Comparison of ENCODE assay signal across 14 cellular contexts in the genomic region with DNA sequence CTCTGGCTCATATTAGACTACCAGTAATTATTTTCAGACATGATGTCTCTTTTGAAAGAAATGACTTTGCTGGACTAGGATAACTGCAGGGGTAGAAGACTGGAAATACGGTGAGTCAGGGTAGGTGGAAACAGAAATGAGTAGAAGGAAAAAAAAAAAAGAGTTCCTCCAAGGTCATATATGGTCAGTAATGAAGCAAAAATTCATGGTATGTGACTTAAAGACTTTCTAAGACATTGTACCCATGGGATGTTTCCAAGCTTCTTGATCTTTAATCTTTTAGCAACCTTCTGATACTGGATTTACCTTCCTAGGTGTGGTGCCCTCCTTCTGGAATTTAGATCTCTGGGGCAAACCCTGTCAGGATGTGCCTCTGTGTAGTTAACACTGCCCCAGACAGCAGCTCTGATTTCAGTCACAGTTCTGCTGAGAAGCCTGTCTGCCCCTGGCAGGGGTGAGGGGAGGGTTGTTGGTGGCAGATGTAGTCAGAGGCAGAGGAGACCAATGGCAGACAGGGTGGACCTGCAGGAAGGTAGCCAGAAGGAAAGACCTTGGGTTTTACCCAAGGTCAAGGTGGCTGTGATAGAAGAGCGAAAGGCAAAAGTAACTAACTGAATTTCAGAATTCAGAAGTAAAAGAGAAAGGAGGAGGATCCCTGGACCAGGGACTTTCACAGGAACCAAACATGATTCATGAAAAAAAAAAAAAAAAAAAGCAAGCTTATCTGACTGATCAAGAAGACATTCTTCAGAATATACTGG. TPM values are rescaled to one million over a fixed set of nuclear protein-coding genes. Genes with fewer than 3 reads are reported as not detected.
DNase-seq lines count a peak whose midpoint lies in the region; TF ChIP-seq lines count a peak whose summit lies in the region.
"Had no signal": no experiment of that assay in that cellular context is flagged by ENCODE, and none has a peak within 500 bp of the region (broad histone marks: within the 10 kb centered on the region; RNA-seq: fewer than 3 reads in every experiment).

No MANE protein-coding gene starts in this region.

- WGBS in mesenchymal stem cell, result 61% methylated on average over 2 of the region's 2 CpGs

- peak overlapping the region; percentile 48 for H3K27ac Mint-ChIP-seq in Calu3 (ENCODE audit: unreplicated experiment)
- H3K27ac Mint-ChIP-seq: CD14-positive monocyte had no signal

- H2AFZ ChIP-seq in mesenchymal stem cell (ENCODE audit: low read depth, low read length), result no peak overlapping the region

- no peak overlapping the region for H2BK15ac ChIP-seq in mesenchymal stem cell (ENCODE audit: low read depth, poor library complexity, severe bottlenecking)

- H2BK12ac ChIP-seq in mesenchymal stem cell (ENCODE audit: low read length in 2 of 2), result peak overlapping the region; percentile 65 to 98

- H4K8ac ChIP-seq in mesenchymal stem cell (ENCODE audit: low read length), result peak overlapping the region; percentile 70

- H3K27me3 Mint-ChIP-seq in Calu3 (ENCODE audit: unreplicated experiment), result no peaks in the 10 kb centered on the region

- no peak overlapping the region for H2BK120ac ChIP-seq in mesenchymal stem cell (ENCODE audit: low read depth, low read length)

- H4K91ac ChIP-seq in mesenchymal stem cell (ENCODE audit: low read length), result peak overlapping the region; percentile 88

- H3K79me1 ChIP-seq in mesenchymal stem cell (replicated peaks; ENCODE audit: low read length, poor library complexity, severe bottlenecking), result peaks cover 18% of the 10 kb centered on the region

- peaks cover 52% of the 10 kb centered on the region for H3K4me1 Mint-ChIP-seq in Calu3 (ENCODE audit: low read depth, unreplicated experiment)
- H3K4me1 Mint-ChIP-seq: CD14-positive monocyte had no signal

- peak overlapping the region; percentile 100 for H2AK5ac ChIP-seq in mesenchymal stem cell (ENCODE audit: low read length, severe bottlenecking)

- H3K9me3 ChIP-seq in mesenchymal stem cell (ENCODE audit: control insufficient read depth, low read length), result no peaks in the 10 kb centered on the region
- no peaks in the 10 kb centered on the region for H3K9me3 ChIP-seq in SJCRH30 (replicated peaks)
- H3K9me3 ChIP-seq in tibial artery, result no peaks in the 10 kb centered on the region

- H2BK5ac ChIP-seq in mesenchymal stem cell (ENCODE audit: low read depth, low read length, poor library complexity, severe bottlenecking), result peak overlapping the region; percentile 91

- H3K36me3 ChIP-seq in mesenchymal stem cell (ENCODE audit: control insufficient read depth in 1 of 2, insufficient read depth in 2 of 2, low read depth in 1 of 2, low read length in 2 of 2) (peaks cover 0 to 3% of the 10 kb centered on the region in 2 experiments), SJCRH30 (peaks cover 3% of the 10 kb centered on the region; the same call in 1 of the 2 replicates), H7 (replicated peaks; ENCODE audit: control insufficient read depth, insufficient read depth, low read length) (no peaks in the 10 kb centered on the region), tibial artery (peaks cover 0 to 4% (median 0%) of the 10 kb centered on the region in 3 donors)

- peak overlapping the region; percentile 4 for H3K4me3 Mint-ChIP-seq in Calu3 (ENCODE audit: low read depth, unreplicated experiment)
- H3K4me3 Mint-ChIP-seq: CD14-positive monocyte had no signal

- no peak overlapping the region for H3K4me2 ChIP-seq in mesenchymal stem cell (ENCODE audit: low read length, poor library complexity, severe bottlenecking)

- no peak overlapping the region for H3K23ac ChIP-seq in mesenchymal stem cell (ENCODE audit: low read length in 2 of 2)

- peak overlapping the region; percentile 79 for H3K27ac ChIP-seq in mesenchymal stem cell (ENCODE audit: low read length, poor library complexity, severe bottlenecking)
- H3K27ac ChIP-seq in SJCRH30, result no peak overlapping the region
- peak overlapping the region in 1 of 2 donors; percentile 18 for H3K27ac ChIP-seq in tibial artery

- H3K4me1 ChIP-seq in mesenchymal stem cell (ENCODE audit: control insufficient read depth, insufficient read depth, low read depth, low read length) (peaks cover 11% of the 10 kb centered on the region), SJCRH30 (peaks cover 3% of the 10 kb centered on the region; the same call in 1 of the 2 replicates), tibial artery (peaks cover 0 to 29% (median 5%) of the 10 kb centered on the region in 4 donors)

- H3K18ac ChIP-seq in mesenchymal stem cell (ENCODE audit: low read depth in 1 of 2, low read length in 2 of 2), result peak overlapping the region in 1 of 2 experiments; percentile 45

- H3K27me3 ChIP-seq in mesenchymal stem cell (ENCODE audit: control insufficient read depth in 1 of 2, insufficient read depth in 1 of 2, low read length in 2 of 2) (no peaks in the 10 kb centered on the region), SJCRH30 (no peaks in the 10 kb centered on the region), H7 (ENCODE audit: control insufficient read depth, insufficient read depth, low read length) (no peaks in the 10 kb centered on the region), tibial artery (no peaks in the 10 kb centered on the region)

- no peak overlapping the region for H3K4me3 ChIP-seq in cardiac fibroblast (replicated peaks in 1 of 2; ENCODE audit: low read depth in 2 of 2, low read length in 2 of 2)
- H3K4me3 ChIP-seq in mesenchymal stem cell (ENCODE audit: insufficient read depth in 1 of 2, low read depth in 1 of 2, low read length in 2 of 2), result no peak overlapping the region
- H3K4me3 ChIP-seq in SJCRH30, result no peak overlapping the region
- no peak overlapping the region for H3K4me3 ChIP-seq in H7 (ENCODE audit: insufficient read depth, low read depth, low read length)
- H3K4me3 ChIP-seq in tibial artery, result no peak overlapping the region

- DNase-seq in Calu3 (no peak), M059J (ENCODE audit: low read depth) (peak; percentile 82), cardiac fibroblast (ENCODE audit: low read depth in 2 of 2) (peak; percentile 66 to 93), mesenchymal stem cell (peak; percentile 62), SJCRH30 (no peak), H7 (no peak), tibial artery (no peak)
- DNase-seq in stimulated activated CD8-positive, alpha-beta memory T cell treated with anti-CD3 and anti-CD28 coated beads, Interleukin-4, amount 100 ng/mL, for 48 hours, result no peak
- DNase-seq: hippocampal formation, midbrain, MM.1S, NCI-H446 treated with DMSO at 0.1 percent for 48 hours, SHP77 treated with DMSO at 0.1 percent for 48 hours had no signal

- H3K14ac ChIP-seq in mesenchymal stem cell (ENCODE audit: low read length in 2 of 2), result no peak overlapping the region

- peak overlapping the region in 1 of 2 experiments; percentile 76 for H3K4ac ChIP-seq in mesenchymal stem cell (ENCODE audit: low read depth in 1 of 2, low read length in 2 of 2)

- no TSS peak for BruUV-seq in Calu3 (replicated peaks; lab: Mats Ljungman, UMichigan)

- intact Hi-C loops in Calu3 (cut with micrococcal nuclease; ENCODE audit: unreplicated experiment) (no loop called here), tibial artery (cut with DNase I; ENCODE audit: low total_unique reads) (no loop called here)

- H3K9me3 Mint-ChIP-seq in Calu3 (ENCODE audit: low read depth, unreplicated experiment), result no peaks in the 10 kb centered on the region
- H3K9me3 Mint-ChIP-seq: CD14-positive monocyte had no signal

- H3K9ac ChIP-seq in mesenchymal stem cell (ENCODE audit: low read length), result peak overlapping the region; percentile 70

- CTCF ChIA-PET in Calu3 (lab: Charles Lee), result interaction anchor here (0.6 to 1.0 kb wide), 4 partner anchors 18 to 376 kb away, joined by 3 to 7 read pairs (median 4); no protein-coding TSS in a partner anchor

- peaks cover 27% of the 10 kb centered on the region for H3K36me3 Mint-ChIP-seq in Calu3 (ENCODE audit: insufficient read depth, unreplicated experiment)
- H3K36me3 Mint-ChIP-seq: CD14-positive monocyte had no signal

- TF ChIP-seq CTCF in Calu3 (IDR thresholded peaks at IDR 0.05; ENCODE audit: unreplicated experiment), result no peak
- TF ChIP-seq CTCF in cardiac fibroblast (IDR thresholded peaks at IDR 0.05; ENCODE audit: low read depth, low read length), result no peak
- no peak for TF ChIP-seq CTCF in tibial artery (IDR thresholded peaks at IDR 0.05)

RNA-seq across cellular contexts. Expression of a gene that starts 44.1 kb away (rescaled TPM):
- total RNA-seq in Calu3 (2022), result 57.7 and 59.1 TPM in 2 replicates
- 35.6 and 42.2 TPM in 2 replicates for total RNA-seq in M059J (2014; rRNA removed; shearing (Covaris generic))
- 21.7 TPM for polyA plus RNA-seq in mesenchymal stem cell (2013, experiment 1 of 2)
- 22.6 TPM for polyA plus RNA-seq in mesenchymal stem cell (2013, experiment 2 of 2)
- 24.9 and 26.6 TPM in 2 replicates for total RNA-seq in SJCRH30 (2014; rRNA removed; shearing (Covaris generic))
- total RNA-seq in H7 (2014; rRNA removed; shearing (Covaris generic)), result 23.0 and 26.3 TPM in 2 replicates

Comparison
In these comparisons a context has a peak if more than half of its experiments do, and no peak if none do; other contexts are left out.
1. DNase-seq: peak in M059J (single experiment), cardiac fibroblast (2 of 2) and mesenchymal stem cell (single experiment); none in Calu3 (single experiment), SJCRH30 (0 of 2), H7 (single experiment), tibial artery (0 of 2) and stimulated activated CD8-positive, alpha-beta memory T cell treated with anti-CD3 and anti-CD28 coated beads, Interleukin-4, amount 100 ng/mL, for 48 hours (single experiment).